In the genomic region with DNA sequence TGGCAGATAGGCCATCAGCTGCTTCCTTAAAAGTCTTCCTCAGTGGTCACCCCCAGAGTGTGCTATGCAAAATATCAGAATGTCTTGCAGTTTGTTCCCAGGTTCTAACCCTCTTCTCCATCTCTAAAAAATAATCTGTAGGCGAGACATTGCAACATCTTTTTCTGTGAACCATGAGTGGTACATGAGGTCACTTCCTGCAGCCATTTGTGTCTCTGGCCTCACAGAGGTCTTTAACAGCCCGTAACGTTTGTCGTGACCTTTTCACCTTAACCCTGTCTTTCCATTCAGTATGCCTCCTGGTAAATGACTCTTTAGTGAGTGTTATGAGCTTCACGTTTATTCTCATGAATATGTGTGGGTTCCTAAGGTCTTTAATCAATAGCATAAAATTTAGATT, we compare ENCODE assay signal across 8 cellular contexts.
A peak's percentile ranks its signal among the peaks of the same experiment; 100 is the strongest.
DNase-seq lines count a peak whose midpoint lies in the region; ATAC-seq and TF ChIP-seq lines count a peak whose summit lies in the region.

No MANE protein-coding gene starts in this region.

- H3K36me3 ChIP-seq in gastroesophageal sphincter (peaks cover 0 to 40% of the 10 kb centered on the region in 2 donors), smooth muscle cell (ENCODE audit: low read depth) (peaks cover 3% of the 10 kb centered on the region)

- no peaks in the 10 kb centered on the region for H3K27me3 Mint-ChIP-seq in activated CD4-positive, alpha-beta memory T cell treated with anti-CD3 and anti-CD28 coated beads, Interleukin-2, amount 10 ng/mL, durations not matched to agents 7 days and 5 days

- TF ChIP-seq EP300 in gastroesophageal sphincter (IDR thresholded peaks at IDR 0.05): no peak

- POLR2A ChIA-PET in activated CD4-positive, alpha-beta memory T cell treated with anti-CD3 and anti-CD28 coated beads, Interleukin-2, amount 10 ng/mL, durations not matched to agents 7 days and 5 days (lab: Charles Lee): interaction anchor here (0.8 to 5.7 kb wide), 6 partner anchors 11 to 69 kb away, joined by 3 to 60 read pairs (median 4); no protein-coding TSS in a partner anchor

- H3K4me3 ChIP-seq in gastroesophageal sphincter (no peak overlapping the region), smooth muscle cell (no peak overlapping the region)

- no peaks in the 10 kb centered on the region for H4K20me1 ChIP-seq in smooth muscle cell (ENCODE audit: low read depth)

- H3K9me3 ChIP-seq in gastroesophageal sphincter: no peaks in the 10 kb centered on the region
- no peaks in the 10 kb centered on the region for H3K9me3 ChIP-seq in smooth muscle cell (replicated peaks; ENCODE audit: low read depth)

- H3K4me1 Mint-ChIP-seq in activated CD4-positive, alpha-beta memory T cell treated with anti-CD3 and anti-CD28 coated beads, Interleukin-2, amount 10 ng/mL, durations not matched to agents 7 days and 5 days: peaks cover 46% of the 10 kb centered on the region

- H3K27ac Mint-ChIP-seq in activated CD4-positive, alpha-beta memory T cell treated with anti-CD3 and anti-CD28 coated beads, Interleukin-2, amount 10 ng/mL, durations not matched to agents 7 days and 5 days: peak overlapping the region; percentile 91

- peak overlapping the region; percentile 17 for H3K9ac ChIP-seq in smooth muscle cell (ENCODE audit: low read depth)

- H3K4me1 ChIP-seq in gastroesophageal sphincter (peaks cover 0 to 63% (median 23%) of the 10 kb centered on the region in 3 donors), smooth muscle cell (ENCODE audit: low read depth) (no peaks in the 10 kb centered on the region)

- WGBS in gastroesophageal sphincter (ENCODE audit: low coverage in 1 of 2), 2 donors: 11 to 28% methylated on average over 5 of the region's 5 CpGs
- WGBS in smooth muscle cell (ENCODE audit: low lambda C conversion rate): 12% methylated on average over 5 of the region's 5 CpGs

- TF ChIP-seq POLR2A in gastroesophageal sphincter (IDR thresholded peaks at IDR 0.05): no peak

- peaks cover 49% of the 10 kb centered on the region for H3K36me3 Mint-ChIP-seq in activated CD4-positive, alpha-beta memory T cell treated with anti-CD3 and anti-CD28 coated beads, Interleukin-2, amount 10 ng/mL, durations not matched to agents 7 days and 5 days (ENCODE audit: low read depth)

- CTCF ChIA-PET in activated CD4-positive, alpha-beta memory T cell treated with anti-CD3 and anti-CD28 coated beads, Interleukin-2, amount 10 ng/mL, durations not matched to agents 7 days and 5 days (lab: Charles Lee): no interaction called here

- no peaks in the 10 kb centered on the region for H3K27me3 ChIP-seq in gastroesophageal sphincter
- no peaks in the 10 kb centered on the region for H3K27me3 ChIP-seq in smooth muscle cell (ENCODE audit: low read depth)

- H3K79me2 ChIP-seq in smooth muscle cell (ENCODE audit: low read depth): peaks cover 73% of the 10 kb centered on the region

- no peak overlapping the region for H2AFZ ChIP-seq in smooth muscle cell (ENCODE audit: low read depth)

- ATAC-seq in HG03469 (IDR thresholded peaks at IDR 0.05; ENCODE audit: unreplicated experiment) (peak; percentile 51), gastroesophageal sphincter (peak; percentile 75), GM18873 (IDR thresholded peaks at IDR 0.05; ENCODE audit: low FRiP score, unreplicated experiment) (no peak), GM19328 (IDR thresholded peaks at IDR 0.05; ENCODE audit: unreplicated experiment) (no peak)

- no peaks in the 10 kb centered on the region for H3K9me3 Mint-ChIP-seq in activated CD4-positive, alpha-beta memory T cell treated with anti-CD3 and anti-CD28 coated beads, Interleukin-2, amount 10 ng/mL, durations not matched to agents 7 days and 5 days

- H3K27ac ChIP-seq in gastroesophageal sphincter (peak overlapping the region; percentile 31 to 70 (median 66)), smooth muscle cell (ENCODE audit: low read depth) (peak overlapping the region; percentile 91)

- DNase-seq in AG08396 (ENCODE audit: low spot score) (peak; percentile 41), smooth muscle cell (lab: John Stamatoyannopoulos, UW; ENCODE audit: unreplicated experiment) (no peak)
- DNase-seq in activated CD4-positive, alpha-beta memory T cell treated with anti-CD3 and anti-CD28 coated beads, Interleukin-2, amount 10 ng/mL, durations not matched to agents 7 days and 5 days: peak; percentile 40
- DNase-seq in activated CD8-positive, alpha-beta memory T cell treated with anti-CD3 and anti-CD28 coated beads for 24 hours: no peak

- H3K4me2 ChIP-seq in smooth muscle cell: peak overlapping the region; percentile 1

- H3F3A ChIP-seq in smooth muscle cell (ENCODE audit: low read depth): peaks cover 5% of the 10 kb centered on the region

- H3K4me3 Mint-ChIP-seq in activated CD4-positive, alpha-beta memory T cell treated with anti-CD3 and anti-CD28 coated beads, Interleukin-2, amount 10 ng/mL, durations not matched to agents 7 days and 5 days: peak overlapping the region; percentile 47

- TF ChIP-seq CTCF in gastroesophageal sphincter (IDR thresholded peaks at IDR 0.05): no peak
- no peak for TF ChIP-seq CTCF in smooth muscle cell (IDR thresholded peaks at IDR 0.05; ENCODE audit: borderline replicate concordance, insufficient read depth, poor library complexity, severe bottlenecking)

Comparison
In these comparisons a context has a peak if more than half of its experiments do, and no peak if none do; other contexts are left out.
1. DNase-seq: peak in AG08396 (single experiment) and activated CD4-positive, alpha-beta memory T cell treated with anti-CD3 and anti-CD28 coated beads, Interleukin-2, amount 10 ng/mL, durations not matched to agents 7 days and 5 days (single experiment); none in smooth muscle cell (single experiment) and activated CD8-positive, alpha-beta memory T cell treated with anti-CD3 and anti-CD28 coated beads for 24 hours (single experiment).
2. ATAC-seq: peak in HG03469 (single experiment) and gastroesophageal sphincter (single experiment); none in GM18873 (single experiment) and GM19328 (single experiment).